Comparison of ENCODE assay signal across 1 cellular context in genomic region chr3:52439426-52440248, GRCh38.
TF ChIP-seq lines count a peak whose summit lies in the region.

No MANE protein-coding gene starts in this region.

TF ChIP-seq in HepG2, 621 proteins besides CTCF, POLR2A, EP300 and RAD21:
- TF ChIP-seq NR2F2 (IDR thresholded peaks at IDR 0.05; ENCODE audit: borderline replicate concordance, low read depth) (no peak), ZNF629 (CRISPR knock-in tag; conservative IDR thresholded peaks at IDR 0.05) (no peak), ZGPAT (CRISPR knock-in tag; IDR thresholded peaks at IDR 0.05) (no peak), ZBTB34 (CRISPR knock-in tag; IDR thresholded peaks at IDR 0.05) (no peak), ATRX (CRISPR knock-in tag; IDR thresholded peaks at IDR 0.05; ENCODE audit: borderline replicate concordance) (no peak), ZNF598 (CRISPR knock-in tag; IDR thresholded peaks at IDR 0.05; ENCODE audit: borderline replicate concordance) (no peak), ZNF7 (CRISPR knock-in tag; IDR thresholded peaks at IDR 0.05) (no peak), TBX3 (IDR thresholded peaks at IDR 0.05; ENCODE audit: borderline replicate concordance) (no peak), MNT (IDR thresholded peaks at IDR 0.05) (no peak), ESRRA (CRISPR knock-in tag; IDR thresholded peaks at IDR 0.05; ENCODE audit: low read depth) (no peak), ZNF501 (CRISPR knock-in tag; IDR thresholded peaks at IDR 0.05) (no peak), ZBTB10 (CRISPR knock-in tag; IDR thresholded peaks at IDR 0.05; ENCODE audit: borderline replicate concordance) (no peak), PBX2 (CRISPR knock-in tag; IDR thresholded peaks at IDR 0.05) (no peak), ZNF12 (CRISPR knock-in tag; IDR thresholded peaks at IDR 0.05) (no peak), MTERF4 (CRISPR knock-in tag; IDR thresholded peaks at IDR 0.05) (no peak), FOXM1 (CRISPR knock-in tag; IDR thresholded peaks at IDR 0.05) (no peak), ZNF576 (CRISPR knock-in tag; IDR thresholded peaks at IDR 0.05) (no peak), ZNF746 (CRISPR knock-in tag; IDR thresholded peaks at IDR 0.05) (no peak), CERS6 (CRISPR knock-in tag; IDR thresholded peaks at IDR 0.05) (no peak), PHF20 (CRISPR knock-in tag; IDR thresholded peaks at IDR 0.05) (no peak)
